In genomic region chr6:143708889-143709288, GRCh38 we compare ENCODE assay signal across 13 cellular contexts.
"Had no signal": no experiment of that assay in that cellular context is flagged by ENCODE, and none has a peak within 500 bp of the region (broad histone marks: within the 10 kb centered on the region; RNA-seq: fewer than 3 reads in every experiment).

No MANE protein-coding gene starts in this region.

- H3K36me3 Mint-ChIP-seq: activated naive CD4-positive, alpha-beta T cell treated with anti-CD3 and anti-CD28 coated beads, Interleukin-2, amount 50 U/mL, for 72 hours had no signal

- H3K4me1 Mint-ChIP-seq: activated CD4-positive, alpha-beta T cell treated with anti-CD3 and anti-CD28 coated beads for 36 hours; neural progenitor cell had no signal

- H3K4me3 Mint-ChIP-seq: activated CD4-positive, alpha-beta T cell treated with anti-CD3 and anti-CD28 coated beads for 36 hours; activated CD8-positive, alpha-beta T cell treated with anti-CD3 and anti-CD28 coated beads for 36 hours; neural progenitor cell had no signal

- ATAC-seq: activated CD4-positive, alpha-beta T cell treated with anti-CD3 and anti-CD28 coated beads for 36 hours; activated CD8-positive, alpha-beta T cell treated with anti-CD3 and anti-CD28 coated beads for 36 hours; activated naive CD4-positive, alpha-beta T cell treated with anti-CD3 and anti-CD28 coated beads, Interleukin-2, amount 50 U/mL, for 72 hours; gastroesophageal sphincter; left colon had no signal

- H3K4me2 ChIP-seq: neural progenitor cell had no signal

- H3K27me3 ChIP-seq: cardiac muscle cell, dorsolateral prefrontal cortex, gastroesophageal sphincter, neural progenitor cell had no signal

- H3K4me3 ChIP-seq: cardiac muscle cell, dorsolateral prefrontal cortex, gastroesophageal sphincter, lung, neural progenitor cell had no signal

- H3K9ac ChIP-seq: neural progenitor cell, parathyroid adenoma had no signal

- H3K27ac ChIP-seq: cardiac muscle cell, dorsolateral prefrontal cortex, gastroesophageal sphincter, neural progenitor cell, parathyroid adenoma had no signal

- H3K27me3 Mint-ChIP-seq: activated CD4-positive, alpha-beta T cell treated with anti-CD3 and anti-CD28 coated beads for 36 hours; activated CD8-positive, alpha-beta T cell treated with anti-CD3 and anti-CD28 coated beads for 36 hours had no signal

- DNase-seq: activated CD4-positive, alpha-beta T cell treated with anti-CD3 and anti-CD28 coated beads for 36 hours; activated CD8-positive, alpha-beta T cell treated with anti-CD3 and anti-CD28 coated beads for 36 hours; activated gamma-delta T cell; activated T-cell treated with anti-CD3 and anti-CD28 coated beads, Interleukin-2, amount 50 U/mL, for 48 hours; dorsolateral prefrontal cortex; left colon; stimulated activated CD4-positive, alpha-beta T cell treated with anti-CD3 and anti-CD28 coated beads, Interleukin-1b, Interleukin-23, amount 100 ng/mL, for 48 hours had no signal

- H3K36me3 ChIP-seq: neural progenitor cell had no signal

- H3K9me3 Mint-ChIP-seq: activated naive CD4-positive, alpha-beta T cell treated with anti-CD3 and anti-CD28 coated beads, Interleukin-2, amount 50 U/mL, for 72 hours had no signal

- H3K4me1 ChIP-seq: neural progenitor cell, parathyroid adenoma had no signal

- H3K9me3 ChIP-seq: gastroesophageal sphincter had no signal

- H2AFZ ChIP-seq: neural progenitor cell, parathyroid adenoma had no signal

- H3K27ac Mint-ChIP-seq: activated CD4-positive, alpha-beta T cell treated with anti-CD3 and anti-CD28 coated beads for 36 hours; activated CD8-positive, alpha-beta T cell treated with anti-CD3 and anti-CD28 coated beads for 36 hours; activated naive CD4-positive, alpha-beta T cell treated with anti-CD3 and anti-CD28 coated beads, Interleukin-2, amount 50 U/mL, for 72 hours; neural progenitor cell had no signal
